Comparison of ENCODE assay signal across 6 cellular contexts in genomic region chr11:66334605-66335442, GRCh38. TPM values are rescaled to one million over a fixed set of nuclear protein-coding genes. Genes with fewer than 3 reads are reported as not detected.
DNase-seq lines count a peak whose midpoint lies in the region; ATAC-seq and TF ChIP-seq lines count a peak whose summit lies in the region.

No MANE protein-coding gene starts in this region.

- H3K36me3 ChIP-seq in esophagus squamous epithelium, result peaks cover 11 to 60% (median 24%) of the 10 kb centered on the region in 3 donors

- CTCF ChIA-PET in activated naive CD4-positive, alpha-beta T cell treated with anti-CD3 and anti-CD28 coated beads, Interleukin-2, amount 10 ng/mL, durations not matched to agents 7 days and 5 days (lab: Charles Lee), result interaction anchor here (1.0 to 2.8 kb wide), 4 partner anchors 9 to 54 kb away, joined by 3 to 27 read pairs (median 3); no protein-coding TSS in a partner anchor

- no peak overlapping the region for H3K27ac Mint-ChIP-seq in activated naive CD4-positive, alpha-beta T cell treated with anti-CD3 and anti-CD28 coated beads, Interleukin-2, amount 10 ng/mL, durations not matched to agents 7 days and 5 days
- H3K27ac Mint-ChIP-seq in activated naive CD4-positive, alpha-beta T cell treated with anti-CD3 and anti-CD28 coated beads, Interleukin-2, amount 50 U/mL, for 72 hours, result no peak overlapping the region
- H3K27ac Mint-ChIP-seq in type B pancreatic cell, result no peak overlapping the region

- no peaks in the 10 kb centered on the region for H3K9me3 Mint-ChIP-seq in activated naive CD4-positive, alpha-beta T cell treated with anti-CD3 and anti-CD28 coated beads, Interleukin-2, amount 10 ng/mL, durations not matched to agents 7 days and 5 days
- H3K9me3 Mint-ChIP-seq in activated naive CD4-positive, alpha-beta T cell treated with anti-CD3 and anti-CD28 coated beads, Interleukin-2, amount 50 U/mL, for 72 hours, result no peaks in the 10 kb centered on the region
- no peaks in the 10 kb centered on the region for H3K9me3 Mint-ChIP-seq in type B pancreatic cell

- peak overlapping the region; percentile 57 for H3K4me3 Mint-ChIP-seq in activated naive CD4-positive, alpha-beta T cell treated with anti-CD3 and anti-CD28 coated beads, Interleukin-2, amount 10 ng/mL, durations not matched to agents 7 days and 5 days
- peak overlapping the region; percentile 76 for H3K4me3 Mint-ChIP-seq in type B pancreatic cell

- H3K27me3 ChIP-seq in esophagus squamous epithelium, result no peaks in the 10 kb centered on the region

- intact Hi-C loops in esophagus squamous epithelium (cut with DNase I), result no loop called here

- H3K27me3 Mint-ChIP-seq in activated naive CD4-positive, alpha-beta T cell treated with anti-CD3 and anti-CD28 coated beads, Interleukin-2, amount 10 ng/mL, durations not matched to agents 7 days and 5 days, result peaks cover 14% of the 10 kb centered on the region
- no peaks in the 10 kb centered on the region for H3K27me3 Mint-ChIP-seq in type B pancreatic cell

- peak overlapping the region; percentile 86 to 94 (median 88) for H3K27ac ChIP-seq in esophagus squamous epithelium

- peak in 2 of 6 experiments; percentile 11 to 24 for TF ChIP-seq CTCF in esophagus squamous epithelium (IDR thresholded peaks at IDR 0.05)
- no peak for TF ChIP-seq CTCF in type B pancreatic cell (conservative IDR thresholded peaks at IDR 0.05)

- DNase-seq in activated naive CD4-positive, alpha-beta T cell treated with anti-CD3 and anti-CD28 coated beads, Interleukin-2, amount 10 ng/mL, durations not matched to agents 7 days and 5 days, result peak; percentile 19
- no peak for DNase-seq in activated naive CD4-positive, alpha-beta T cell treated with anti-CD3 and anti-CD28 coated beads, Interleukin-2, amount 50 U/mL, for 72 hours (ENCODE audit: low spot score in 2 of 2)
- no peak for DNase-seq in esophagus squamous epithelium (lab: John Stamatoyannopoulos, UW)
- no peak for DNase-seq in type B pancreatic cell (ENCODE audit: extremely low spot score, unreplicated experiment)
- no peak for DNase-seq in GM19238 (ENCODE audit: insufficient read length, low spot score)

- H3K36me3 Mint-ChIP-seq in activated naive CD4-positive, alpha-beta T cell treated with anti-CD3 and anti-CD28 coated beads, Interleukin-2, amount 10 ng/mL, durations not matched to agents 7 days and 5 days, result peaks cover 17% of the 10 kb centered on the region
- H3K36me3 Mint-ChIP-seq in activated naive CD4-positive, alpha-beta T cell treated with anti-CD3 and anti-CD28 coated beads, Interleukin-2, amount 50 U/mL, for 72 hours, result no peaks in the 10 kb centered on the region
- H3K36me3 Mint-ChIP-seq in type B pancreatic cell, result no peaks in the 10 kb centered on the region

- ATAC-seq in activated naive CD4-positive, alpha-beta T cell treated with anti-CD3 and anti-CD28 coated beads, Interleukin-2, amount 50 U/mL, for 72 hours, result no peak
- ATAC-seq in GM19395 (IDR thresholded peaks at IDR 0.05; ENCODE audit: unreplicated experiment), result no peak

- peak overlapping the region; percentile 58 to 75 (median 64) for H3K4me3 ChIP-seq in esophagus squamous epithelium

- H3K9me3 ChIP-seq in esophagus squamous epithelium, result no peaks in the 10 kb centered on the region

- TF ChIP-seq POLR2A in esophagus squamous epithelium (IDR thresholded peaks at IDR 0.05), result no peak

- peaks cover 23% of the 10 kb centered on the region for H3K4me1 Mint-ChIP-seq in activated naive CD4-positive, alpha-beta T cell treated with anti-CD3 and anti-CD28 coated beads, Interleukin-2, amount 10 ng/mL, durations not matched to agents 7 days and 5 days
- H3K4me1 Mint-ChIP-seq in type B pancreatic cell (ENCODE audit: unreplicated experiment), result peaks cover 8% of the 10 kb centered on the region

- H3K4me1 ChIP-seq in esophagus squamous epithelium, result peaks cover 45 to 67% (median 52%) of the 10 kb centered on the region in 3 donors

- WGBS in esophagus squamous epithelium, 2 donors, result 35 to 40% methylated on average over 6 to 8 of the region's 42 CpGs

RNA-seq across cellular contexts. Expression of gene RIN1, which starts 1.4 kb away (rescaled TPM):
- total RNA-seq in activated naive CD4-positive, alpha-beta T cell treated with anti-CD3 and anti-CD28 coated beads, Interleukin-2, amount 50 U/mL, for 72 hours, result 1 to 10 TPM; 2.6 to 4.9 TPM
- total RNA-seq in esophagus squamous epithelium (10 to 100 TPM; 22.3 to 37.2 (median 27.6) TPM), type B pancreatic cell (ENCODE audit: low replicate concordance) (2.8 and 9.5 TPM in 2 replicates)

RNA-seq across cellular contexts. Expression of gene BRMS1, which starts 10.1 kb away (rescaled TPM):
- total RNA-seq in activated naive CD4-positive, alpha-beta T cell treated with anti-CD3 and anti-CD28 coated beads, Interleukin-2, amount 50 U/mL, for 72 hours, result 10 to 100 TPM; 32.1 to 33.5 TPM
- total RNA-seq in esophagus squamous epithelium, result 10 to 100 TPM; 43.8 to 65.5 (median 56.8) TPM
- 35.1 and 42.4 TPM in 2 replicates for total RNA-seq in type B pancreatic cell (ENCODE audit: low replicate concordance)

RNA-seq across cellular contexts. Expression of gene B4GAT1, which starts 12.6 kb away (rescaled TPM):
- total RNA-seq in activated naive CD4-positive, alpha-beta T cell treated with anti-CD3 and anti-CD28 coated beads, Interleukin-2, amount 50 U/mL, for 72 hours, result 1 to 10 TPM; 6.5 to 8.9 TPM
- 10 to 100 TPM in 2 of 4 donors, 1 to 10 TPM in 2; 6.8 to 24.0 (median 11.3) TPM for total RNA-seq in esophagus squamous epithelium
- 16.0 and 31.9 TPM in 2 replicates for total RNA-seq in type B pancreatic cell (ENCODE audit: low replicate concordance)

RNA-seq across cellular contexts. Expression of gene CD248, which starts 18.0 kb away (rescaled TPM):
- under 1 TPM; 0.31 to 0.36 TPM for total RNA-seq in activated naive CD4-positive, alpha-beta T cell treated with anti-CD3 and anti-CD28 coated beads, Interleukin-2, amount 50 U/mL, for 72 hours
- 10 to 100 TPM in 1 of 4 donors, 1 to 10 TPM in 3; 1.9 to 13.2 (median 6.1) TPM for total RNA-seq in esophagus squamous epithelium
- 0.76 and 31.9 TPM in 2 replicates for total RNA-seq in type B pancreatic cell (ENCODE audit: low replicate concordance)

RNA-seq across cellular contexts. Expression of gene SLC29A2, which starts 36.7 kb away (rescaled TPM):
- 10 to 100 TPM in 1 of 2 donors, 1 to 10 TPM in 1; 6.1 to 10.5 TPM for total RNA-seq in activated naive CD4-positive, alpha-beta T cell treated with anti-CD3 and anti-CD28 coated beads, Interleukin-2, amount 50 U/mL, for 72 hours
- total RNA-seq in esophagus squamous epithelium (1 to 10 TPM; 2.9 to 5.5 (median 4.8) TPM), type B pancreatic cell (ENCODE audit: low replicate concordance) (22.2 and 31.7 TPM in 2 replicates)
